Comparison of ENCODE assay signal across 13 cellular contexts in genomic region chr21:46409641-46410406, GRCh38.
"Had no signal": no experiment of that assay in that cellular context is flagged by ENCODE, and none has a peak within 500 bp of the region (broad histone marks: within the 10 kb centered on the region; RNA-seq: fewer than 3 reads in every experiment).

No MANE protein-coding gene starts in this region.

- DNase-seq: activated CD4-positive, alpha-beta T cell treated with anti-CD3 and anti-CD28 coated beads for 48 hours; activated CD8-positive, alpha-beta memory T cell treated with anti-CD3 and anti-CD28 coated beads for 24 hours; activated naive CD4-positive, alpha-beta T cell treated with Interleukin-2 at 50 U/mL for 16 hours; caudate nucleus; hippocampal formation; islet precursor cell; sigmoid colon; stimulated activated CD4-positive, alpha-beta T cell treated with anti-CD3 and anti-CD28 coated beads, Interleukin-2, amount 100 ng/mL, for 24 hours; stimulated activated naive CD4-positive, alpha-beta T cell; upper lobe of left lung had no signal

- H3K4me1 ChIP-seq: sigmoid colon, suprapubic skin, upper lobe of left lung had no signal

- H3K4me3 ChIP-seq: sigmoid colon, suprapubic skin, upper lobe of left lung had no signal

- ATAC-seq: SK-N-SH treated with all-trans-retinoic acid at 6 μM for 48 hours had no signal

- H3K27ac ChIP-seq: sigmoid colon, suprapubic skin, upper lobe of left lung had no signal

- H3K27me3 ChIP-seq: sigmoid colon, suprapubic skin, upper lobe of left lung had no signal

- H3K4me3 Mint-ChIP-seq: mesothelial cell of epicardium had no signal

- H3K9me3 ChIP-seq: sigmoid colon, suprapubic skin, upper lobe of left lung had no signal

- H3K27ac Mint-ChIP-seq: mesothelial cell of epicardium had no signal
